Comparison of ENCODE assay signal across 8 cellular contexts in genomic region chrX:47144626-47145407, GRCh38. TPM values are rescaled to one million over a fixed set of nuclear protein-coding genes. Genes with fewer than 3 reads are reported as not detected.
DNase-seq lines count a peak whose midpoint lies in the region; ATAC-seq and TF ChIP-seq lines count a peak whose summit lies in the region.

Gene NDUFB11, minus strand, starts transcription at chrX:47144702. Its CDS starts 23 bp downstream, at chrX:47144679.
Gene RBM10, plus strand, starts transcription at chrX:47145221. Its CDS starts 2,261 bp downstream, at chrX:47147482.

- peak within 1 kb of the TSS; percentile 76 for H3K4me3 ChIP-seq in epithelial cell of esophagus (ENCODE audit: low read length)

- ATAC-seq in GM21576 (IDR thresholded peaks at IDR 0.05; ENCODE audit: unreplicated experiment) = peak; percentile 77

- peak; percentile 63 for TF ChIP-seq CTCF in epithelial cell of esophagus (IDR thresholded peaks at IDR 0.05; ENCODE audit: insufficient read depth, low read depth, low read length, missing control alignments)

- TF ChIP-seq EP300 in Ishikawa (IDR thresholded peaks at IDR 0.05; ENCODE audit: borderline replicate concordance) = no peak

- TF ChIP-seq RAD21 in Ishikawa (IDR thresholded peaks at IDR 0.05; ENCODE audit: low read depth) = no peak

- peak; percentile 98 for DNase-seq in DMS53 (lab: John Stamatoyannopoulos, UW)
- peak; percentile 80 for DNase-seq in OCI-M2 (lab: John Stamatoyannopoulos, UW; ENCODE audit: unreplicated experiment)
- DNase-seq in activated T-cell treated with anti-CD3 and anti-CD28 coated beads for 4 hours = peak; percentile 66
- DNase-seq in epithelial cell of esophagus (ENCODE audit: low read depth) = peak; percentile 96
- peak; percentile 93 for DNase-seq in mucosa of gallbladder (ENCODE audit: low spot score)
- peak; percentile 65 to 84 for DNase-seq in stimulated activated CD8-positive, alpha-beta memory T cell treated with anti-CD3 and anti-CD28 coated beads, Interleukin-4, amount 100 ng/mL, for 4 hours (ENCODE audit: low read depth in 2 of 2, low spot score in 1 of 2)

TF ChIP-seq in Ishikawa, 13 proteins besides CTCF, POLR2A, EP300 and RAD21:
- TF ChIP-seq EGR1 (IDR thresholded peaks at IDR 0.05) (no peak), ZBTB7A (IDR thresholded peaks at IDR 0.05; ENCODE audit: low read depth) (no peak), TCF12 (IDR thresholded peaks at IDR 0.05; ENCODE audit: low read depth) (no peak), NFIC (IDR thresholded peaks at IDR 0.05) (no peak), TEAD4 (IDR thresholded peaks at IDR 0.05) (no peak), TAF1 (IDR thresholded peaks at IDR 0.05; ENCODE audit: low read depth) (peak; percentile 62; the same call in 1 of the 2 replicates), USF1 (IDR thresholded peaks at IDR 0.05) (no peak), CREB1 (IDR thresholded peaks at IDR 0.05; ENCODE audit: low read depth) (no peak), CEBPB (IDR thresholded peaks at IDR 0.05) (0 out of 2 replicates have a peak, but pooled peaks have one; percentile 41), MAX (IDR thresholded peaks at IDR 0.05) (peak; percentile 48), YY1 (IDR thresholded peaks at IDR 0.05; ENCODE audit: low read depth) (peak; percentile 89), REST (IDR thresholded peaks at IDR 0.05; ENCODE audit: low read depth) (no peak)

RNA-seq across cellular contexts. Expression of gene NDUFB11, which starts in this region (rescaled TPM):
- 77.4 TPM for total RNA-seq in mucosa of gallbladder

RNA-seq across cellular contexts. Expression of gene RBM10, which starts in this region (rescaled TPM):
- total RNA-seq in mucosa of gallbladder = 47.6 TPM

Comparison
In these comparisons a context has a peak if more than half of its experiments do, and no peak if none do; other contexts are left out.
1. Peak in every context shown above with its lines: DNase-seq, ATAC-seq and H3K4me3 ChIP-seq.